Comparison of ENCODE assay signal across 8 cellular contexts in the genomic region with DNA sequence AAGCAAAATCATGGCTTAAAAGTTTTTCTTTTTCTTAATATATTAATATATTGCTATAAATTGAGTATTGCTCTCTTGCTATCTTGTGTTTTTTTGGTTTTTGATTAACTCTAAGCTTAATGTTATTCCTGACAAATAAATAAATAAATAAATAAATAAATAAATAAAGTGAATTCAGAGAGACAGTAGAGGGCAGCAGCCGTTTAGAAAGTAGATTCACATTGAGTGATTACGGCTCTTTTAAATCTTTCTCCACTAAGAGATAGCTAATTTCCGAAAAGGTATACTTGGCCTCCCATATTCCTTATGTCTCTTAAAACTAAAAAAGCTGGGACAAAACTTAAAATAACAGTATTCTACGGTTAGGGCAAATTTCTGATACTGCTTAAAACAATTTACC. TPM values are rescaled to one million over a fixed set of nuclear protein-coding genes. Genes with fewer than 3 reads are reported as not detected.
DNase-seq lines count a peak whose midpoint lies in the region; ATAC-seq and TF ChIP-seq lines count a peak whose summit lies in the region.

No MANE protein-coding gene starts in this region.

- ATAC-seq in GM21515 (IDR thresholded peaks at IDR 0.05; ENCODE audit: unreplicated experiment), result no peak
- no peak for ATAC-seq in HG02759 (IDR thresholded peaks at IDR 0.05; ENCODE audit: unreplicated experiment)
- ATAC-seq in CD8-positive, alpha-beta T cell, result no peak
- ATAC-seq in stimulated activated naive CD8-positive, alpha-beta T cell treated with anti-CD3 and anti-CD28 coated beads, Interleukin-15, amount 100 ng/mL, for 72 hours, result no peak

- peaks cover 0 to 6% (median 2%) of the 10 kb centered on the region in 4 donors for H3K36me3 ChIP-seq in esophagus muscularis mucosa
- H3K36me3 ChIP-seq in CD8-positive, alpha-beta T cell (ENCODE audit: insufficient read depth, low read length), result peaks cover 4% of the 10 kb centered on the region

- WGBS in esophagus muscularis mucosa, result 47% methylated on average over 4 of the region's 4 CpGs

- intact Hi-C loops in esophagus muscularis mucosa (cut with DNase I), result loop anchor here (1.0 to 10.0 kb wide), 2 partner anchors 331 to 668 kb away; no protein-coding TSS in a partner anchor
- intact Hi-C loops in CD8-positive, alpha-beta T cell (cut with DNase I, micrococcal nuclease), result no loop called here

- H3K4me1 ChIP-seq in esophagus muscularis mucosa, result no peaks in the 10 kb centered on the region
- no peaks in the 10 kb centered on the region for H3K4me1 ChIP-seq in CD8-positive, alpha-beta T cell (ENCODE audit: insufficient read depth, low read length)

- no peaks in the 10 kb centered on the region for H3K27me3 Mint-ChIP-seq in CD8-positive, alpha-beta T cell (ENCODE audit: low read depth)
- H3K27me3 Mint-ChIP-seq in stimulated activated naive CD8-positive, alpha-beta T cell treated with anti-CD3 and anti-CD28 coated beads, Interleukin-15, amount 100 ng/mL, for 72 hours, result no peaks in the 10 kb centered on the region

- DNase-seq in GM10248 (ENCODE audit: extremely low spot score) (peak; percentile 26), NCI-H82 treated with DMSO at 0.1 percent for 48 hours (lab: John Stamatoyannopoulos, UW; ENCODE audit: unreplicated experiment) (peak; percentile 44), esophagus muscularis mucosa (ENCODE audit: extremely low spot score) (no peak), putamen (ENCODE audit: low spot score) (peak; percentile 49)
- DNase-seq in CD8-positive, alpha-beta T cell, result no peak
- DNase-seq in stimulated activated naive CD8-positive, alpha-beta T cell treated with anti-CD3 and anti-CD28 coated beads, Interleukin-15, amount 100 ng/mL, for 72 hours, result no peak

- CTCF ChIA-PET in GM10248 (lab: Yijun Ruan, JAX), result interaction anchor here (0.7 to 4.7 kb wide), 16 partner anchors 9 to 982 kb away, joined by 3 to 70 read pairs (median 4); a partner anchor contains a TSS
- CTCF ChIA-PET in CD8-positive, alpha-beta T cell (lab: Charles Lee), result interaction anchor here (0.6 to 1.3 kb wide), 3 partner anchors 89 to 330 kb away, joined by 3 to 6 read pairs (median 5); no protein-coding TSS in a partner anchor

- no peak overlapping the region for H3K27ac Mint-ChIP-seq in CD8-positive, alpha-beta T cell
- no peak overlapping the region for H3K27ac Mint-ChIP-seq in stimulated activated naive CD8-positive, alpha-beta T cell treated with anti-CD3 and anti-CD28 coated beads, Interleukin-15, amount 100 ng/mL, for 72 hours

- peaks cover 41% of the 10 kb centered on the region for H3K36me3 Mint-ChIP-seq in CD8-positive, alpha-beta T cell

- no peaks in the 10 kb centered on the region for H3K9me3 Mint-ChIP-seq in CD8-positive, alpha-beta T cell
- peaks cover 0 to 2% of the 10 kb centered on the region in 2 donors for H3K9me3 Mint-ChIP-seq in stimulated activated naive CD8-positive, alpha-beta T cell treated with anti-CD3 and anti-CD28 coated beads, Interleukin-15, amount 100 ng/mL, for 72 hours

- H3K27me3 ChIP-seq in esophagus muscularis mucosa, result no peaks in the 10 kb centered on the region
- no peaks in the 10 kb centered on the region for H3K27me3 ChIP-seq in CD8-positive, alpha-beta T cell (ENCODE audit: insufficient read depth, low read length)

- H3K4me1 Mint-ChIP-seq in CD8-positive, alpha-beta T cell (ENCODE audit: low read depth), result peaks cover 4% of the 10 kb centered on the region
- H3K4me1 Mint-ChIP-seq in stimulated activated naive CD8-positive, alpha-beta T cell treated with anti-CD3 and anti-CD28 coated beads, Interleukin-15, amount 100 ng/mL, for 72 hours, result no peaks in the 10 kb centered on the region

- H3K27ac ChIP-seq in esophagus muscularis mucosa (replicated peaks in 1 of 4), result no peak overlapping the region
- H3K27ac ChIP-seq in CD8-positive, alpha-beta T cell (ENCODE audit: low read depth, low read length), result no peak overlapping the region

- no peak overlapping the region for H3K4me3 Mint-ChIP-seq in CD8-positive, alpha-beta T cell
- no peak overlapping the region for H3K4me3 Mint-ChIP-seq in stimulated activated naive CD8-positive, alpha-beta T cell treated with anti-CD3 and anti-CD28 coated beads, Interleukin-15, amount 100 ng/mL, for 72 hours

- TF ChIP-seq EP300 in esophagus muscularis mucosa (IDR thresholded peaks at IDR 0.05), result no peak

- TF ChIP-seq CTCF in GM10248 (IDR thresholded peaks at IDR 0.05; ENCODE audit: control extremely low read depth, extremely low read depth, low read depth, missing control alignments) (peak; percentile 23), esophagus muscularis mucosa (IDR thresholded peaks at IDR 0.05) (peak; percentile 40 to 48 (median 45))
- TF ChIP-seq CTCF in CD8-positive, alpha-beta T cell (IDR thresholded peaks at IDR 0.05), result no peak

- no peak overlapping the region for H3K4me3 ChIP-seq in esophagus muscularis mucosa
- H3K4me3 ChIP-seq in CD8-positive, alpha-beta T cell (ENCODE audit: low read depth, low read length), result no peak overlapping the region

- no peak for TF ChIP-seq POLR2A in esophagus muscularis mucosa (IDR thresholded peaks at IDR 0.05; ENCODE audit: low read depth)

- POLR2A ChIA-PET in GM10248 (lab: Yijun Ruan, JAX), result no interaction called here
- POLR2A ChIA-PET in CD8-positive, alpha-beta T cell (lab: Charles Lee), result no interaction called here

- no peaks in the 10 kb centered on the region for H3K9me3 ChIP-seq in esophagus muscularis mucosa
- H3K9me3 ChIP-seq in CD8-positive, alpha-beta T cell (ENCODE audit: low read length), result no peaks in the 10 kb centered on the region

RNA-seq across cellular contexts. Expression of a gene that starts 34.3 kb away (rescaled TPM):
- 1 to 10 TPM; 5.6 to 9.9 (median 7.6) TPM for total RNA-seq in esophagus muscularis mucosa
- total RNA-seq in CD8-positive, alpha-beta T cell, result 1 to 10 TPM; 5.6 to 8.8 TPM

Comparison
In these comparisons a context has a peak if more than half of its experiments do, and no peak if none do; other contexts are left out.
1. DNase-seq: peak in GM10248 (single experiment), NCI-H82 treated with DMSO at 0.1 percent for 48 hours (single experiment) and putamen (single experiment); none in esophagus muscularis mucosa (single experiment), CD8-positive, alpha-beta T cell (0 of 7) and stimulated activated naive CD8-positive, alpha-beta T cell treated with anti-CD3 and anti-CD28 coated beads, Interleukin-15, amount 100 ng/mL, for 72 hours (0 of 2).